Comparison of ENCODE assay signal across 30 cellular contexts in the genomic region with DNA sequence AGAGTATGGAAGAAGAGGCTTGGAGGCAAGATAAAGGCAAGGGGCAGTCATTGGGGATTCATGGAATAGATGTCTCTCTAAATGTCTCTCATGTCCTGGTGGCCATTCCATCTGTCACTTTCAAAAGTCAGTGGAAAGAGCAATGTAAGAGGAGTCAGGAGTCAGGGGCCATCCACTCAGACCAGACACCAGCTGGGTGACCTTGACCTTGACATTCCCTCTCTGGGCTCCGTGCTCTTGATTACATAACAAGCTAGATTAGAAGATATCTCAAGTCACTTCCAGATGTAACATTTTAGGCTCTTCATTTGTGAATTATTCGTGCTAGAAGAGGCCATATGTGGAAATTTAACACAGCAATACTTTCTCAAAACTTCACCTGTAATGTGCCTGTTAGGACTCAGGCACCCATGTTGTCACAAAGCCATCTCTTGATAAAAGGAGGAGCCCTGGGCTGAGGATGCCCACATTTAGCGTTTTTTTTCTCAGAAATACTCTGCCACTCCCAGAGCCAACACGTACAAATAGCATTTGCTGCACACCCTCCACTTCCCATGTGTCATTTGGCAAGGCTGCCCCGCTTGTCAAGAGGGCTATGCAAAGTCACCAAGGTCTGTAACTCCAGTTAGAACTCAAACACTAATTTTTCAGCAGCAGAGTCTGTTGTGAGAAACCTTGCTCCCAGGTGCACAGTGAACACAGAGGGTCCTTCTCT.
"Had no signal": no experiment of that assay in that cellular context is flagged by ENCODE, and none has a peak within 500 bp of the region (broad histone marks: within the 10 kb centered on the region; RNA-seq: fewer than 3 reads in every experiment).

No MANE protein-coding gene starts in this region.

- H3K36me3 ChIP-seq: cardiac muscle cell had no signal

- H3K36me3 Mint-ChIP-seq: activated CD8-positive, alpha-beta memory T cell treated with anti-CD3 and anti-CD28 coated beads, Interleukin-2, amount 10 ng/mL, durations not matched to agents 7 days and 5 days; brain had no signal

- H3K4me3 ChIP-seq: cardiac muscle cell had no signal

- H3K27ac Mint-ChIP-seq: activated B cell treated with CpG ODN at 0.5 μM for 24 hours; activated CD4-positive, alpha-beta T cell treated with anti-CD3 and anti-CD28 coated beads, Interleukin-2, amount 10 ng/mL, durations not matched to agents 24 days and 14 days; activated CD8-positive, alpha-beta memory T cell treated with anti-CD3 and anti-CD28 coated beads, Interleukin-2, amount 10 ng/mL, durations not matched to agents 7 days and 5 days; activated naive CD4-positive, alpha-beta T cell treated with anti-CD3 and anti-CD28 coated beads, Interleukin-2, amount 50 U/mL, for 72 hours; activated naive CD8-positive, alpha-beta T cell treated with anti-CD3 and anti-CD28 coated beads, Interleukin-2, amount 50 U/mL, for 24 hours; activated T-cell treated with anti-CD3 and anti-CD28 coated beads, Interleukin-2, amount 50 U/mL, for 24 hours; activated T-helper 1 cell treated with anti-CD3 and anti-CD28 coated beads, Interleukin-12 subunit alpha, Interleukin-12 subunit beta, Interleukin-2, Interleukin-4 antibody, amounts not matched to agents 30 ng/mL and 10 ng/mL and 1 ng/mL, durations not matched to agents 14 hours and 24 hours and 36 hours; T-helper 1 cell treated with Interleukin-12 subunit alpha and Interleukin-12 subunit beta and Interleukin-4 antibody, amounts not matched to agents 30 μg/mL and 1 μg/mL, for 36 hours had no signal

- H3K9me3 Mint-ChIP-seq: activated B cell treated with CpG ODN at 0.5 μM for 24 hours; activated CD4-positive, alpha-beta T cell treated with anti-CD3 and anti-CD28 coated beads, Interleukin-2, amount 10 ng/mL, durations not matched to agents 24 days and 14 days; activated naive CD8-positive, alpha-beta T cell treated with anti-CD3 and anti-CD28 coated beads, Interleukin-2, amount 50 U/mL, for 24 hours; activated T-cell treated with anti-CD3 and anti-CD28 coated beads, Interleukin-2, amount 50 U/mL, for 24 hours; brain; T-helper 1 cell treated with Interleukin-12 subunit alpha and Interleukin-12 subunit beta and Interleukin-4 antibody, amounts not matched to agents 30 μg/mL and 1 μg/mL, for 36 hours had no signal

- H3K4me3 Mint-ChIP-seq: activated B cell treated with CpG ODN at 0.5 μM for 24 hours; activated CD4-positive, alpha-beta T cell treated with anti-CD3 and anti-CD28 coated beads, Interleukin-2, amount 10 ng/mL, durations not matched to agents 24 days and 14 days; activated CD8-positive, alpha-beta memory T cell treated with anti-CD3 and anti-CD28 coated beads, Interleukin-2, amount 10 ng/mL, durations not matched to agents 7 days and 5 days; activated naive CD8-positive, alpha-beta T cell treated with anti-CD3 and anti-CD28 coated beads, Interleukin-2, amount 50 U/mL, for 24 hours; activated T-cell treated with anti-CD3 and anti-CD28 coated beads, Interleukin-2, amount 50 U/mL, for 24 hours; activated T-helper 1 cell treated with anti-CD3 and anti-CD28 coated beads, Interleukin-12 subunit alpha, Interleukin-12 subunit beta, Interleukin-2, Interleukin-4 antibody, amounts not matched to agents 30 ng/mL and 10 ng/mL and 1 ng/mL, durations not matched to agents 14 hours and 24 hours and 36 hours; brain; T-helper 1 cell treated with Interleukin-12 subunit alpha and Interleukin-12 subunit beta and Interleukin-4 antibody, amounts not matched to agents 30 μg/mL and 1 μg/mL, for 36 hours had no signal

- DNase-seq: activated B cell treated with CpG ODN at 0.5 μM for 24 hours; activated CD4-positive, alpha-beta T cell treated with anti-CD3 and anti-CD28 coated beads for 1 hour; activated CD4-positive, alpha-beta T cell treated with anti-CD3 and anti-CD28 coated beads, Interleukin-2, amount 10 ng/mL, durations not matched to agents 24 days and 14 days; activated CD4-positive, alpha-beta T cell treated with anti-CD3 and anti-CD28 coated beads, Interleukin-2, amount 50 U/mL, for 48 hours; activated CD8-positive, alpha-beta memory T cell treated with anti-CD3 and anti-CD28 coated beads, Interleukin-2, amount 10 ng/mL, durations not matched to agents 7 days and 5 days; activated effector memory CD4-positive, alpha-beta T cell treated with Interleukin-2 at 50 U/mL for 16 hours; activated naive CD4-positive, alpha-beta T cell; activated naive CD8-positive, alpha-beta T cell treated with anti-CD3 and anti-CD28 coated beads, Interleukin-2, amount 50 U/mL, for 24 hours; activated T-cell treated with anti-CD3 and anti-CD28 coated beads, Interleukin-2, amount 50 U/mL, for 24 hours; amygdala; cerebellar nuclear complex; Karpas-422; MM.1S; NCI-H1105 treated with DMSO at 0.1 percent for 48 hours; NCI-H1436 treated with DMSO at 0.1 percent for 48 hours; NCI-H187; NCI-H2081; NCI-H510A treated with DMSO at 0.1 percent for 48 hours; NCI-H69; NK-92 treated with Interleukin-12 subunit alpha and Interleukin-12 subunit beta, amount 100 ng/mL, for 24 hours; OCI-M1; RPMI8226; T-helper 9 cell had no signal

- H3K27me3 Mint-ChIP-seq: activated naive CD8-positive, alpha-beta T cell treated with anti-CD3 and anti-CD28 coated beads, Interleukin-2, amount 50 U/mL, for 24 hours; activated T-cell treated with anti-CD3 and anti-CD28 coated beads, Interleukin-2, amount 50 U/mL, for 24 hours had no signal

- H3K4me1 Mint-ChIP-seq: activated B cell treated with CpG ODN at 0.5 μM for 24 hours had no signal

- ATAC-seq: activated CD8-positive, alpha-beta memory T cell treated with anti-CD3 and anti-CD28 coated beads, Interleukin-2, amount 10 ng/mL, durations not matched to agents 7 days and 5 days; activated naive CD4-positive, alpha-beta T cell treated with anti-CD3 and anti-CD28 coated beads, Interleukin-2, amount 50 U/mL, for 72 hours; activated naive CD8-positive, alpha-beta T cell treated with anti-CD3 and anti-CD28 coated beads, Interleukin-2, amount 50 U/mL, for 24 hours; Panc1; Right ventricle myocardium inferior had no signal

- H3K27ac ChIP-seq: cardiac muscle cell had no signal
